ENCODE assay signal across 29 cellular contexts in genomic region chr20:37980383-37980782, GRCh38.
"Had no signal": no experiment of that assay in that cellular context is flagged by ENCODE, and none has a peak within 500 bp of the region (broad histone marks: within the 10 kb centered on the region; RNA-seq: fewer than 3 reads in every experiment).

No MANE protein-coding gene starts in this region.

- DNase-seq: activated CD4-positive, alpha-beta T cell treated with anti-CD3 and anti-CD28 coated beads, Interleukin-2, amount 10 ng/mL, durations not matched to agents 24 days and 14 days; activated CD4-positive, alpha-beta T cell treated with anti-CD3 and anti-CD28 coated beads, Interleukin-2, amount 50 U/mL, for 4 hours; activated CD8-positive, alpha-beta T cell treated with anti-CD3 and anti-CD28 coated beads for 36 hours; activated effector memory CD4-positive, alpha-beta T cell treated with anti-CD3 and anti-CD28 coated beads, Interleukin-2, amount 50 U/mL, for 16 hours; activated naive CD4-positive, alpha-beta T cell; activated naive CD4-positive, alpha-beta T cell treated with anti-CD3 and anti-CD28 coated beads, Interleukin-2, amount 50 U/mL, for 16 hours; activated naive CD8-positive, alpha-beta T cell treated with anti-CD3 and anti-CD28 coated beads for 36 hours; activated T-cell treated with anti-CD3 and anti-CD28 coated beads, Interleukin-2, amount 50 U/mL, for 1 hour; activated T-cell treated with anti-CD3 and anti-CD28 coated beads, Interleukin-2, amount 50 U/mL, for 72 hours; amniotic stem cell; aorta; brain microvascular endothelial cell; central memory CD4-positive, alpha-beta T cell; NCI-H1105; NCI-H1417 treated with DMSO at 0.1 percent for 48 hours; NCI-H187 treated with DMSO at 0.1 percent for 48 hours; NCI-H2081 treated with DMSO at 0.1 percent for 48 hours; NCI-H2171; NCI-H510A; NCI-H69; NK-92 treated with Interleukin-12 subunit alpha and Interleukin-12 subunit beta, amount 100 ng/mL, for 24 hours; PC-9; SIG-M5; SW 1271; T-helper 1 cell; T-helper 2 cell; T-helper 9 cell had no signal

- H3K4me2 ChIP-seq: PC-9 had no signal

- FAIRE-seq: RCC 7860 had no signal

- H3K27me3 ChIP-seq: brain microvascular endothelial cell had no signal

- H3K27ac ChIP-seq: brain microvascular endothelial cell, PC-9, RWPE1 had no signal

- H3K4me3 ChIP-seq: PC-9 had no signal

- H2AFZ ChIP-seq: PC-9 had no signal
